ENCODE assay signal across 1 cellular context in the genomic region with DNA sequence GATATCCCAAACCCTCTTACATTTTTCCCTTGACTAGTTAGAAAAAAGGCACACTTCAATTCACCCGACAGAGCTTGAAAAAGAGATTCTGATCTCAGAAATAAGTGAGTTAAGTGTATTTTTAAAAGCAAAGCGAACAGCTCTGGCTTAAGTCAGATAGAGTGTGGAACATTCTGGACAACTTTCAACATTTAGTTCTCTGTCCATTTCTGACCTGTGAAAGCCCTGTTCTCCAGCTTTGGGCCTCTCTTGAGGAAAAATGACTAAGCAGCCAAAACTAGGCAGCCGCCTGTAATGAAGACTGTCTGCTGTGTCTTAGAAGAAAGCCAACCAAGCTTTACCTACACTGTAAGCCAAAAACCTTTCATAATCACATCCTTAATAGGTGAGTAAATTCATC.
A peak's percentile ranks its signal among the peaks of the same experiment; 100 is the strongest.
TF ChIP-seq lines count a peak whose summit lies in the region.

No MANE protein-coding gene starts in this region.

TF ChIP-seq in SK-N-SH, 30 proteins besides CTCF, POLR2A, EP300 and RAD21:
- TF ChIP-seq, protein P1, sequence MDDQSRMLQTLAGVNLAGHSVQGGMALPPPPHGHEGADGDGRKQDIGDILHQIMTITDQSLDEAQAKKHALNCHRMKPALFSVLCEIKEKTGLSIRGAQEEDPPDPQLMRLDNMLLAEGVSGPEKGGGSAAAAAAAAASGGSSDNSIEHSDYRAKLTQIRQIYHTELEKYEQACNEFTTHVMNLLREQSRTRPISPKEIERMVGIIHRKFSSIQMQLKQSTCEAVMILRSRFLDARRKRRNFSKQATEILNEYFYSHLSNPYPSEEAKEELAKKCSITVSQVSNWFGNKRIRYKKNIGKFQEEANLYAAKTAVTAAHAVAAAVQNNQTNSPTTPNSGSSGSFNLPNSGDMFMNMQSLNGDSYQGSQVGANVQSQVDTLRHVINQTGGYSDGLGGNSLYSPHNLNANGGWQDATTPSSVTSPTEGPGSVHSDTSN (IDR thresholded peaks at IDR 0.05) = peak; percentile 27; the same call in 1 of the 2 replicates
- no peak for TF ChIP-seq RFX5 (IDR thresholded peaks at IDR 0.05; ENCODE audit: low read length)
- peak; percentile 32; the same call in 1 of the 2 replicates for TF ChIP-seq NFIC (IDR thresholded peaks at IDR 0.05; ENCODE audit: borderline replicate concordance)
- peak; percentile 17; the same call in 1 of the 2 replicates for TF ChIP-seq FOSL2 (IDR thresholded peaks at IDR 0.05; ENCODE audit: borderline replicate concordance, low read depth)
- TF ChIP-seq MXI1 (IDR thresholded peaks at IDR 0.05; ENCODE audit: low read depth, low read length) = no peak
- TF ChIP-seq SIN3A (IDR thresholded peaks at IDR 0.05; ENCODE audit: borderline replicate concordance, low read depth, low read length) = no peak
- TF ChIP-seq POLR2AphosphoS5 (IDR thresholded peaks at IDR 0.05; ENCODE audit: low read depth, low read length) = peak; percentile 29; the same call in 1 of the 2 replicates
- TF ChIP-seq GATA2 (CRISPR knock-in tag; IDR thresholded peaks at IDR 0.05) = peak; percentile 73
- TF ChIP-seq, protein P2, sequence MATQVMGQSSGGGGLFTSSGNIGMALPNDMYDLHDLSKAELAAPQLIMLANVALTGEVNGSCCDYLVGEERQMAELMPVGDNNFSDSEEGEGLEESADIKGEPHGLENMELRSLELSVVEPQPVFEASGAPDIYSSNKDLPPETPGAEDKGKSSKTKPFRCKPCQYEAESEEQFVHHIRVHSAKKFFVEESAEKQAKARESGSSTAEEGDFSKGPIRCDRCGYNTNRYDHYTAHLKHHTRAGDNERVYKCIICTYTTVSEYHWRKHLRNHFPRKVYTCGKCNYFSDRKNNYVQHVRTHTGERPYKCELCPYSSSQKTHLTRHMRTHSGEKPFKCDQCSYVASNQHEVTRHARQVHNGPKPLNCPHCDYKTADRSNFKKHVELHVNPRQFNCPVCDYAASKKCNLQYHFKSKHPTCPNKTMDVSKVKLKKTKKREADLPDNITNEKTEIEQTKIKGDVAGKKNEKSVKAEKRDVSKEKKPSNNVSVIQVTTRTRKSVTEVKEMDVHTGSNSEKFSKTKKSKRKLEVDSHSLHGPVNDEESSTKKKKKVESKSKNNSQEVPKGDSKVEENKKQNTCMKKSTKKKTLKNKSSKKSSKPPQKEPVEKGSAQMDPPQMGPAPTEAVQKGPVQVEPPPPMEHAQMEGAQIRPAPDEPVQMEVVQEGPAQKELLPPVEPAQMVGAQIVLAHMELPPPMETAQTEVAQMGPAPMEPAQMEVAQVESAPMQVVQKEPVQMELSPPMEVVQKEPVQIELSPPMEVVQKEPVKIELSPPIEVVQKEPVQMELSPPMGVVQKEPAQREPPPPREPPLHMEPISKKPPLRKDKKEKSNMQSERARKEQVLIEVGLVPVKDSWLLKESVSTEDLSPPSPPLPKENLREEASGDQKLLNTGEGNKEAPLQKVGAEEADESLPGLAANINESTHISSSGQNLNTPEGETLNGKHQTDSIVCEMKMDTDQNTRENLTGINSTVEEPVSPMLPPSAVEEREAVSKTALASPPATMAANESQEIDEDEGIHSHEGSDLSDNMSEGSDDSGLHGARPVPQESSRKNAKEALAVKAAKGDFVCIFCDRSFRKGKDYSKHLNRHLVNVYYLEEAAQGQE (IDR thresholded peaks at IDR 0.05; ENCODE audit: low read depth, low read length) = peak; percentile 20; the same call in 1 of the 2 replicates
- peak; percentile 40; the same call in 1 of the 2 replicates for TF ChIP-seq TCF12 (IDR thresholded peaks at IDR 0.05)
